In genomic region chr5:107985144-107985543, GRCh38 we compare ENCODE assay signal across 14 cellular contexts.
DNase-seq lines count a peak whose midpoint lies in the region; TF ChIP-seq lines count a peak whose summit lies in the region.
"Had no signal": no experiment of that assay in that cellular context is flagged by ENCODE, and none has a peak within 500 bp of the region (broad histone marks: within the 10 kb centered on the region; RNA-seq: fewer than 3 reads in every experiment).

No MANE protein-coding gene starts in this region.

- no peaks in the 10 kb centered on the region for H3K4me1 ChIP-seq in breast epithelium
- peaks cover 9 to 10% of the 10 kb centered on the region in 2 donors for H3K4me1 ChIP-seq in thyroid gland
- H3K4me1 ChIP-seq in Karpas-422 (ENCODE audit: low read length) = no peaks in the 10 kb centered on the region
- H3K4me1 ChIP-seq: lower lobe of right lung had no signal

- no peaks in the 10 kb centered on the region for H3K79me2 ChIP-seq in Karpas-422 (ENCODE audit: low read length)

- H3K4me3 ChIP-seq in breast epithelium (no peak overlapping the region), thyroid gland (replicated peaks in 1 of 3) (no peak overlapping the region), Karpas-422 (ENCODE audit: low read length) (no peak overlapping the region)
- H3K4me3 ChIP-seq: heart left ventricle, lower lobe of right lung had no signal

- DNase-seq in MCF 10A (ENCODE audit: unreplicated experiment) (peak; percentile 52), breast epithelium (ENCODE audit: low spot score in 2 of 2) (no peak), OCI-M1 (lab: John Stamatoyannopoulos, UW) (peak; percentile 93), erythroblast (lab: John Stamatoyannopoulos, UW) (peak; percentile 78 to 82), thyroid gland (peak; percentile 88 to 92), NCI-H510A treated with DMSO at 0.1 percent for 48 hours (lab: John Stamatoyannopoulos, UW) (no peak), Karpas-422 (no peak)
- DNase-seq in activated CD4-positive, alpha-beta T cell treated with anti-CD3 and anti-CD28 coated beads for 1 hour = no peak
- DNase-seq: activated CD4-positive, CD25-positive, alpha-beta regulatory T cell treated with anti-CD3 and anti-CD28 coated beads, Interleukin-2, amount 50 U/mL, for 72 hours; activated T-cell treated with anti-CD3 and anti-CD28 coated beads, Interleukin-2, amount 50 U/mL, for 4 hours; endodermal cell; KG1; lower lobe of right lung had no signal

- no peaks in the 10 kb centered on the region for H3K27me3 Mint-ChIP-seq in MCF 10A (ENCODE audit: insufficient read depth, unreplicated experiment)

- POLR2A ChIA-PET in MCF 10A (lab: Yijun Ruan, JAX) = no interaction called here

- H3K9me3 ChIP-seq in breast epithelium = no peaks in the 10 kb centered on the region
- no peaks in the 10 kb centered on the region for H3K9me3 ChIP-seq in thyroid gland
- no peaks in the 10 kb centered on the region for H3K9me3 ChIP-seq in Karpas-422 (ENCODE audit: low read length)
- H3K9me3 ChIP-seq: heart left ventricle, lower lobe of right lung had no signal

- no peak for TF ChIP-seq CTCF in MCF 10A (IDR thresholded peaks at IDR 0.05; ENCODE audit: unreplicated experiment)
- TF ChIP-seq CTCF in breast epithelium (IDR thresholded peaks at IDR 0.05) = no peak
- TF ChIP-seq CTCF in thyroid gland (IDR thresholded peaks at IDR 0.05) = no peak

- no peaks in the 10 kb centered on the region for H4K20me1 ChIP-seq in Karpas-422 (ENCODE audit: insufficient read depth, low read depth, low read length)

- H2AFZ ChIP-seq in Karpas-422 (ENCODE audit: low read length) = no peak overlapping the region

- peaks cover 7% of the 10 kb centered on the region for H3K4me1 Mint-ChIP-seq in MCF 10A (ENCODE audit: insufficient read depth, unreplicated experiment)

- TF ChIP-seq POLR2A in breast epithelium (IDR thresholded peaks at IDR 0.05) (no peak), erythroblast (IDR thresholded peaks at IDR 0.05; ENCODE audit: low read length) (no peak), thyroid gland (IDR thresholded peaks at IDR 0.05) (no peak)

- H3K27ac Mint-ChIP-seq in MCF 10A (ENCODE audit: low read depth, unreplicated experiment) = no peak overlapping the region
- H3K27ac Mint-ChIP-seq: endodermal cell had no signal

- no peaks in the 10 kb centered on the region for H3K27me3 ChIP-seq in breast epithelium
- H3K27me3 ChIP-seq in thyroid gland = no peaks in the 10 kb centered on the region
- no peaks in the 10 kb centered on the region for H3K27me3 ChIP-seq in Karpas-422 (ENCODE audit: low read length)
- H3K27me3 ChIP-seq: heart left ventricle had no signal

- H3K4me3 Mint-ChIP-seq in MCF 10A (ENCODE audit: unreplicated experiment) = no peak overlapping the region
- H3K4me3 Mint-ChIP-seq: activated T-cell treated with anti-CD3 and anti-CD28 coated beads, Interleukin-2, amount 50 U/mL, for 4 hours; endodermal cell had no signal

- H3K9me2 ChIP-seq in Karpas-422 (replicated peaks; ENCODE audit: insufficient read depth, low read length) = no peaks in the 10 kb centered on the region

- no peak overlapping the region for H3K9ac ChIP-seq in Karpas-422 (ENCODE audit: low read length)

- H3K27ac ChIP-seq in breast epithelium (no peak overlapping the region), thyroid gland (no peak overlapping the region), Karpas-422 (ENCODE audit: low read length) (no peak overlapping the region)
- H3K27ac ChIP-seq: heart left ventricle, lower lobe of right lung had no signal

- H3K9me3 Mint-ChIP-seq in MCF 10A (ENCODE audit: unreplicated experiment) = peaks cover 7% of the 10 kb centered on the region
- H3K9me3 Mint-ChIP-seq: activated T-cell treated with anti-CD3 and anti-CD28 coated beads, Interleukin-2, amount 50 U/mL, for 4 hours; endodermal cell had no signal

- H3K4me2 ChIP-seq in Karpas-422 (ENCODE audit: low read depth, low read length, poor library complexity, severe bottlenecking) = no peak overlapping the region

- no peaks in the 10 kb centered on the region for H3K36me3 Mint-ChIP-seq in MCF 10A (ENCODE audit: insufficient read depth, unreplicated experiment)

- intact Hi-C loops in MCF 10A (cut with micrococcal nuclease) (no loop called here), breast epithelium (cut with DNase I; ENCODE audit: low total_unique reads) (no loop called here), thyroid gland (cut with DNase I) (no loop called here)

- CTCF ChIA-PET in MCF 10A (lab: Yijun Ruan, JAX) = no interaction called here

- BruUV-seq in MCF 10A (replicated peaks; lab: Mats Ljungman, UMichigan) = no TSS peak

- H3K36me3 ChIP-seq in breast epithelium (no peaks in the 10 kb centered on the region), thyroid gland (no peaks in the 10 kb centered on the region), Karpas-422 (ENCODE audit: insufficient read depth, low read length) (no peaks in the 10 kb centered on the region)
- H3K36me3 ChIP-seq: heart left ventricle, lower lobe of right lung had no signal

Comparison
In these comparisons a context has a peak if more than half of its experiments do, and no peak if none do; other contexts are left out.
1. DNase-seq: peak in MCF 10A (single experiment), OCI-M1 (single experiment), erythroblast (2 of 2) and thyroid gland (2 of 2); none in breast epithelium (0 of 2), NCI-H510A treated with DMSO at 0.1 percent for 48 hours (single experiment), activated CD4-positive, alpha-beta T cell treated with anti-CD3 and anti-CD28 coated beads for 1 hour (single experiment) and Karpas-422 (single experiment).